In the genomic region with DNA sequence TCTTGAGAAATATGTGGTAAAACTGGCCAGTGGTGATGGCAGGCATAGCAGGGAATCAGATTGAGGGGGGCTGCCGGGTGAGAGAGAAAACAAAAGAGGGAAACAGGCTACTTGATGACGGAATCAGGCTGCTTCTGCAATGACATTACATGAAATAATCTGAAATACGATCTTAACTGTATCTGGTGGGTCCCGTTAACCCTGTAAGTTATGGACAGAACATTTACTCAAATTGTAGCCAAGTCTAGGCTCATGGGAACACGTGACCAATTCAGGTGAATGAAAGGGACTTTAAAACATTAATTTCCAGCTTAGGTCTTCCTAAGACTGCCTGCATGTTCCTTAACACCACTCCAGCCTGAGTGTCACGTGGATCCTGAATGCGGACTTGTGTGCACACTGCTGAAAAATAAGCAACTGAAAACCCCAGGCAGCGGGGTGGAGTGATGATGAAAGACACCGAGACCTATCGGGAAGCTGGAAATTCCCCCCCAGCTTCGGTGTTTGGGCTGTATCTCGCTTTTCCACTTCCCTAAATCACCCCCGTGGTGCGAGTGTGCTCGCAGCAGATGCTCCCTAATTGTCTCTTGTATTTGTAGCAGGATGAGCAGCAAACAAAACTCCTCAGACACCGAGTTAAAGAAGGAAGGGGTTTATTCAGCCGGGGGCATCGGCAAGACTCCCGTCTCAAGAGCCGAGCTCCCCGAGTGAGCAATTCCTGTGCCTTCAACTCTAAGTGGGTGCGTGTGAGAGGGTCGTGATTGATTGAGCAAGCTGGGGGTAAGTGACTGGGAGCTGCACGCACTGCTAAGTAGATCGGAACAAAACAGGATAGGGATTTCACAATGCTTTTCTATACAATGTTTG, we compare ENCODE assay signal across 8 cellular contexts.
DNase-seq lines count a peak whose midpoint lies in the region; ATAC-seq and TF ChIP-seq lines count a peak whose summit lies in the region.

No MANE protein-coding gene starts in this region.

- CTCF ChIA-PET in SK-N-SH (lab: Yijun Ruan, JAX) = interaction anchor here (0.9 to 3.7 kb wide), 3 partner anchors 16 to 352 kb away, joined by 3 to 16 read pairs (median 3); no protein-coding TSS in a partner anchor

- H4K20me1 ChIP-seq in SK-N-SH (ENCODE audit: insufficient read depth) = no peaks in the 10 kb centered on the region

- no peak for TF ChIP-seq POLR2A in spleen (IDR thresholded peaks at IDR 0.05)

- TF ChIP-seq CTCF in SK-N-SH (IDR thresholded peaks at IDR 0.05) = no peak
- TF ChIP-seq CTCF in right atrium auricular region (IDR thresholded peaks at IDR 0.05) = no peak
- TF ChIP-seq CTCF in spleen (IDR thresholded peaks at IDR 0.05 in 8 of 11, conservative IDR thresholded peaks at IDR 0.05 in 3 of 11) = peak in 4 of 11 experiments; percentile 5 to 19 (median 11)

- POLR2A ChIA-PET in SK-N-SH (lab: Yijun Ruan, JAX) = no interaction called here

- TF ChIP-seq EP300 in SK-N-SH (IDR thresholded peaks at IDR 0.05; ENCODE audit: borderline replicate concordance in 1 of 2, low read depth in 1 of 2, low read length in 1 of 2) = no peak

- no peaks in the 10 kb centered on the region for H3K79me2 ChIP-seq in SK-N-SH (ENCODE audit: insufficient read depth)

- no peak for ATAC-seq in GM19328 (IDR thresholded peaks at IDR 0.05; ENCODE audit: unreplicated experiment)
- no peak for ATAC-seq in HG03378 (IDR thresholded peaks at IDR 0.05; ENCODE audit: unreplicated experiment)

- no peaks in the 10 kb centered on the region for H3F3A ChIP-seq in SK-N-SH (replicated peaks; ENCODE audit: insufficient read depth)

- 7% methylated on average over 14 of the region's 25 CpGs for WGBS in SK-N-SH (ENCODE audit: low lambda C conversion rate)
- WGBS in spleen, 5 donors = 5 to 10% (median 7%) methylated on average over 25 of the region's 25 CpGs

- H3K9ac ChIP-seq in SK-N-SH = no peak overlapping the region

- intact Hi-C loops in spleen (cut with DNase I; ENCODE audit: low total_unique reads) = loop anchor here (10.0 kb wide), 1 partner anchor 55 kb away; no protein-coding TSS in a partner anchor

- H3K4me1 ChIP-seq in SK-N-SH (ENCODE audit: control insufficient read depth in 1 of 2, insufficient read depth in 2 of 2, low read depth in 1 of 2, low read length in 1 of 2) = peaks cover 0 to 16% of the 10 kb centered on the region in 2 experiments; a peak in 1 of 4 replicates
- H3K4me1 ChIP-seq in right atrium auricular region = peaks cover 0 to 27% of the 10 kb centered on the region in 2 donors
- H3K4me1 ChIP-seq in spleen = peaks cover 10 to 44% (median 37%) of the 10 kb centered on the region in 6 donors

- H3K9me3 ChIP-seq in SK-N-SH (no peaks in the 10 kb centered on the region), right atrium auricular region (no peaks in the 10 kb centered on the region), spleen (no peaks in the 10 kb centered on the region)

- H3K27me3 ChIP-seq in SK-N-SH (ENCODE audit: insufficient read depth) (no peaks in the 10 kb centered on the region; the same call in 1 of the 2 replicates), right atrium auricular region (peaks cover 21 to 37% of the 10 kb centered on the region in 2 donors), spleen (replicated peaks in 1 of 7) (peaks cover 3 to 55% (median 31%) of the 10 kb centered on the region in 7 donors)

- peak overlapping the region; percentile 59; the same call in 1 of the 2 replicates for H2AFZ ChIP-seq in SK-N-SH (ENCODE audit: low read depth)

- no peaks in the 10 kb centered on the region for H3K36me3 ChIP-seq in SK-N-SH (replicated peaks in 1 of 2; ENCODE audit: control insufficient read depth in 1 of 2, insufficient read depth in 2 of 2, low read length in 1 of 2)
- no peaks in the 10 kb centered on the region for H3K36me3 ChIP-seq in right atrium auricular region
- no peaks in the 10 kb centered on the region for H3K36me3 ChIP-seq in spleen

- H3K9me2 ChIP-seq in SK-N-SH = no peaks in the 10 kb centered on the region

- peak overlapping the region in 1 of 2 experiments; percentile 26; a peak in 3 of 4 replicates for H3K4me3 ChIP-seq in SK-N-SH (ENCODE audit: low read depth in 2 of 2, low read length in 1 of 2)
- peak overlapping the region in 1 of 2 donors; percentile 9 for H3K4me3 ChIP-seq in right atrium auricular region
- peak overlapping the region in 6 of 8 donors; percentile 6 to 59 (median 23) for H3K4me3 ChIP-seq in spleen

- TF ChIP-seq RAD21 in SK-N-SH (IDR thresholded peaks at IDR 0.05; ENCODE audit: low read length) = no peak

- peak overlapping the region; percentile 71 for H3K4me2 ChIP-seq in SK-N-SH

- peak; percentile 30 for DNase-seq in NCI-H2107 treated with DMSO at 0.1 percent for 48 hours (lab: John Stamatoyannopoulos, UW; ENCODE audit: unreplicated experiment)
- no peak for DNase-seq in NCI-H2107 (lab: John Stamatoyannopoulos, UW)
- no peak for DNase-seq in SK-N-SH
- peak; percentile 74 for DNase-seq in right atrium auricular region (ENCODE audit: low spot score)
- no peak for DNase-seq in spleen
- DNase-seq in activated CD4-positive, CD25-positive, alpha-beta regulatory T cell (lab: John Stamatoyannopoulos, UW) = no peak

- peak overlapping the region in 1 of 2 experiments; percentile 71; a peak in 2 of 4 replicates for H3K27ac ChIP-seq in SK-N-SH (ENCODE audit: low read depth in 2 of 2, low read length in 1 of 2)
- H3K27ac ChIP-seq in right atrium auricular region = no peak overlapping the region
- peak overlapping the region in 4 of 8 donors; percentile 8 to 56 (median 15) for H3K27ac ChIP-seq in spleen

TF ChIP-seq in SK-N-SH, 30 proteins besides CTCF, POLR2A, EP300 and RAD21 (continues in another document):
- no peak for TF ChIP-seq RCOR1 (IDR thresholded peaks at IDR 0.05; ENCODE audit: low read length)
- TF ChIP-seq RXRA (IDR thresholded peaks at IDR 0.05; ENCODE audit: borderline replicate concordance, low read depth) = no peak
- no peak for TF ChIP-seq POLR2AphosphoS5 (IDR thresholded peaks at IDR 0.05; ENCODE audit: low read depth, low read length)
- no peak for TF ChIP-seq TAF1 (IDR thresholded peaks at IDR 0.05; ENCODE audit: borderline replicate concordance, low read depth, low read length)
- no peak for TF ChIP-seq NFIC (IDR thresholded peaks at IDR 0.05; ENCODE audit: borderline replicate concordance)
- no peak for TF ChIP-seq TCF12 (IDR thresholded peaks at IDR 0.05)
- TF ChIP-seq PBX3 (IDR thresholded peaks at IDR 0.05) = no peak
- TF ChIP-seq CHD2 (IDR thresholded peaks at IDR 0.05; ENCODE audit: low read length, partially characterized antibody) = no peak
- TF ChIP-seq, protein P1, sequence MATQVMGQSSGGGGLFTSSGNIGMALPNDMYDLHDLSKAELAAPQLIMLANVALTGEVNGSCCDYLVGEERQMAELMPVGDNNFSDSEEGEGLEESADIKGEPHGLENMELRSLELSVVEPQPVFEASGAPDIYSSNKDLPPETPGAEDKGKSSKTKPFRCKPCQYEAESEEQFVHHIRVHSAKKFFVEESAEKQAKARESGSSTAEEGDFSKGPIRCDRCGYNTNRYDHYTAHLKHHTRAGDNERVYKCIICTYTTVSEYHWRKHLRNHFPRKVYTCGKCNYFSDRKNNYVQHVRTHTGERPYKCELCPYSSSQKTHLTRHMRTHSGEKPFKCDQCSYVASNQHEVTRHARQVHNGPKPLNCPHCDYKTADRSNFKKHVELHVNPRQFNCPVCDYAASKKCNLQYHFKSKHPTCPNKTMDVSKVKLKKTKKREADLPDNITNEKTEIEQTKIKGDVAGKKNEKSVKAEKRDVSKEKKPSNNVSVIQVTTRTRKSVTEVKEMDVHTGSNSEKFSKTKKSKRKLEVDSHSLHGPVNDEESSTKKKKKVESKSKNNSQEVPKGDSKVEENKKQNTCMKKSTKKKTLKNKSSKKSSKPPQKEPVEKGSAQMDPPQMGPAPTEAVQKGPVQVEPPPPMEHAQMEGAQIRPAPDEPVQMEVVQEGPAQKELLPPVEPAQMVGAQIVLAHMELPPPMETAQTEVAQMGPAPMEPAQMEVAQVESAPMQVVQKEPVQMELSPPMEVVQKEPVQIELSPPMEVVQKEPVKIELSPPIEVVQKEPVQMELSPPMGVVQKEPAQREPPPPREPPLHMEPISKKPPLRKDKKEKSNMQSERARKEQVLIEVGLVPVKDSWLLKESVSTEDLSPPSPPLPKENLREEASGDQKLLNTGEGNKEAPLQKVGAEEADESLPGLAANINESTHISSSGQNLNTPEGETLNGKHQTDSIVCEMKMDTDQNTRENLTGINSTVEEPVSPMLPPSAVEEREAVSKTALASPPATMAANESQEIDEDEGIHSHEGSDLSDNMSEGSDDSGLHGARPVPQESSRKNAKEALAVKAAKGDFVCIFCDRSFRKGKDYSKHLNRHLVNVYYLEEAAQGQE (IDR thresholded peaks at IDR 0.05; ENCODE audit: low read depth, low read length) = no peak
- TF ChIP-seq ELF1 (IDR thresholded peaks at IDR 0.05) = no peak
- TF ChIP-seq JUND (IDR thresholded peaks at IDR 0.05) = no peak
- TF ChIP-seq, protein P2, sequence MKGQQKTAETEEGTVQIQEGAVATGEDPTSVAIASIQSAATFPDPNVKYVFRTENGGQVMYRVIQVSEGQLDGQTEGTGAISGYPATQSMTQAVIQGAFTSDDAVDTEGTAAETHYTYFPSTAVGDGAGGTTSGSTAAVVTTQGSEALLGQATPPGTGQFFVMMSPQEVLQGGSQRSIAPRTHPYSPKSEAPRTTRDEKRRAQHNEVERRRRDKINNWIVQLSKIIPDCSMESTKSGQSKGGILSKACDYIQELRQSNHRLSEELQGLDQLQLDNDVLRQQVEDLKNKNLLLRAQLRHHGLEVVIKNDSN (IDR thresholded peaks at IDR 0.05; ENCODE audit: borderline replicate concordance, low read depth) = peak; percentile 57; the same call in 1 of the 2 replicates
- TF ChIP-seq SIN3A (IDR thresholded peaks at IDR 0.05; ENCODE audit: borderline replicate concordance, low read depth, low read length) = no peak
- TF ChIP-seq SMC3 (IDR thresholded peaks at IDR 0.05; ENCODE audit: low read depth, low read length) = no peak
- TF ChIP-seq GATA2 (CRISPR knock-in tag; IDR thresholded peaks at IDR 0.05) = peak; percentile 69
- peak; percentile 74 for TF ChIP-seq MXI1 (IDR thresholded peaks at IDR 0.05; ENCODE audit: low read depth, low read length)
- TF ChIP-seq FOXM1 (IDR thresholded peaks at IDR 0.05; ENCODE audit: low read depth) = no peak
- TF ChIP-seq GABPA (IDR thresholded peaks at IDR 0.05; ENCODE audit: low read depth) = no peak

Comparison
In these comparisons a context has a peak if more than half of its experiments do, and no peak if none do; other contexts are left out.
1. DNase-seq: peak in NCI-H2107 treated with DMSO at 0.1 percent for 48 hours (single experiment) and right atrium auricular region (single experiment); none in NCI-H2107 (single experiment), SK-N-SH (single experiment), spleen (single experiment) and activated CD4-positive, CD25-positive, alpha-beta regulatory T cell (0 of 4).